In the genomic region with DNA sequence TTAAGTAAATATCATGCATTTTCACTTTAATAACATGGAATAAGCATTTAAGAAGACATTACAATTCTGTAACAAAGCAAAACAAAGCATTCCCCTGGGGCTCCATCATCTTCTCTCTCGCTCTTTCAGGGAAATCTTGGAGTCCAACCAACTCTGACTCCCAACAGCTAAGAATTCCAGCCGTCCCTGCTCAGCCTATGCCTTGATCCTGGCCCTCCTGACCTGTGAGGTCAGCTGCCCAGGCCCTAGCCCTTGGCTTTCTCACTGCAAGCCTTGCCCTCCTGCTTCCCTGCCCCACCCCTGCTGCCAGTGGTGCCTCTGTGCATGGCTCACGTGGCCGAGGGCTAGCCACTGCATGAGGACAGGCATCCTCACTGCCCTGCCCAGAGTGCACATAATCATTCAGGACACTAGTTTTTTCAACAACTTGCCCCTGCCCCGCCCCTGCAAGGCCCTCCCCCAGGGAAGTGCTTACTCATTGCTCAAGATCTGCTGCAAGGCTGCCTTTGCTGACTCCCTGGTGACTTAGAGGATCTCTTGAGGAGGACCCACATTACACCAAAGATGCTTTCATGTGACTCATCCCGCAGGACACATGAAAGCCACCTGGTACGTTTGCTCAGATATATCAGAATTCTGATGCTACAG, we compare ENCODE assay signal across 9 cellular contexts. TPM values are rescaled to one million over a fixed set of nuclear protein-coding genes. Genes with fewer than 3 reads are reported as not detected.
DNase-seq lines count a peak whose midpoint lies in the region; ATAC-seq and TF ChIP-seq lines count a peak whose summit lies in the region.
"Had no signal": no experiment of that assay in that cellular context is flagged by ENCODE, and none has a peak within 500 bp of the region (broad histone marks: within the 10 kb centered on the region; RNA-seq: fewer than 3 reads in every experiment).

No MANE protein-coding gene starts in this region.

- H3K27me3 ChIP-seq in right atrium auricular region (no peaks in the 10 kb centered on the region), right cardiac atrium (ENCODE audit: control insufficient read depth, insufficient read depth) (no peaks in the 10 kb centered on the region), upper lobe of right lung (no peaks in the 10 kb centered on the region), WERI-Rb-1 (ENCODE audit: insufficient read depth, low read depth, severe bottlenecking) (no peaks in the 10 kb centered on the region)

- POLR2A ChIA-PET in activated B cell treated with CpG ODN at 0.5 μM for 24 hours (lab: Charles Lee) = no interaction called here

- WGBS in right cardiac atrium = 65% methylated on average over 7 of the region's 7 CpGs

- H3K27me3 Mint-ChIP-seq in activated B cell treated with CpG ODN at 0.5 μM for 24 hours = no peaks in the 10 kb centered on the region

- H3K36me3 Mint-ChIP-seq in activated B cell treated with CpG ODN at 0.5 μM for 24 hours (ENCODE audit: low read depth) = peaks cover 94% of the 10 kb centered on the region

- H3K4me3 Mint-ChIP-seq in activated B cell treated with CpG ODN at 0.5 μM for 24 hours = no peak overlapping the region

- intact Hi-C loops in Right ventricle myocardium inferior (cut with DNase I) (no loop called here), activated B cell treated with CpG ODN at 0.5 μM for 24 hours (cut with micrococcal nuclease) (no loop called here), right cardiac atrium (cut with DNase I) (no loop called here), upper lobe of right lung (cut with DNase I) (no loop called here)

- H3K36me3 ChIP-seq in right atrium auricular region = peaks cover 85% of the 10 kb centered on the region
- peaks cover 100% of the 10 kb centered on the region for H3K36me3 ChIP-seq in upper lobe of right lung
- H3K36me3 ChIP-seq in WERI-Rb-1 = peaks cover 78% of the 10 kb centered on the region

- peaks cover 2% of the 10 kb centered on the region for H3K9me3 Mint-ChIP-seq in activated B cell treated with CpG ODN at 0.5 μM for 24 hours

- no peak overlapping the region for H3K4me3 ChIP-seq in right atrium auricular region
- no peak overlapping the region for H3K4me3 ChIP-seq in right cardiac atrium (ENCODE audit: low read length)
- no peak overlapping the region for H3K4me3 ChIP-seq in upper lobe of right lung
- H3K4me3 ChIP-seq in WERI-Rb-1 (ENCODE audit: low read depth, low read length) = no peak overlapping the region

- TF ChIP-seq CTCF in right atrium auricular region (IDR thresholded peaks at IDR 0.05) (no peak), activated B cell treated with CpG ODN at 0.5 μM for 24 hours (IDR thresholded peaks at IDR 0.05) (no peak), upper lobe of right lung (IDR thresholded peaks at IDR 0.05) (no peak), WERI-Rb-1 (IDR thresholded peaks at IDR 0.05; ENCODE audit: low read depth, low read length) (no peak)

- peak overlapping the region; percentile 13 for H3K27ac Mint-ChIP-seq in activated B cell treated with CpG ODN at 0.5 μM for 24 hours

- H3K9me3 ChIP-seq in right atrium auricular region (no peaks in the 10 kb centered on the region), right cardiac atrium (ENCODE audit: control insufficient read depth, low read length) (no peaks in the 10 kb centered on the region), upper lobe of right lung (no peaks in the 10 kb centered on the region), WERI-Rb-1 (ENCODE audit: severe bottlenecking) (peaks cover 5% of the 10 kb centered on the region)

- peak; percentile 52 for ATAC-seq in Right ventricle myocardium inferior
- no peak for ATAC-seq in activated B cell treated with CpG ODN at 0.5 μM for 24 hours (ENCODE audit: low read depth)
- peak; percentile 48 to 61 for ATAC-seq in right cardiac atrium
- ATAC-seq in upper lobe of right lung = peak; percentile 60
- ATAC-seq in HG02870 (IDR thresholded peaks at IDR 0.05; ENCODE audit: unreplicated experiment) = no peak

- H3K4me1 ChIP-seq in right atrium auricular region (peaks cover 0 to 8% of the 10 kb centered on the region in 2 donors), right cardiac atrium (ENCODE audit: control insufficient read depth, insufficient read depth, low read length) (peaks cover 3% of the 10 kb centered on the region), upper lobe of right lung (no peaks in the 10 kb centered on the region)

- CTCF ChIA-PET in activated B cell treated with CpG ODN at 0.5 μM for 24 hours (lab: Charles Lee) = interaction anchor here (2.1 kb wide), 1 partner anchor 175 kb away, joined by 7 read pairs; no protein-coding TSS in a partner anchor

- H3K27ac ChIP-seq in right atrium auricular region (peak overlapping the region in 1 of 2 donors; percentile 3), right cardiac atrium (ENCODE audit: low read length) (no peak overlapping the region), upper lobe of right lung (no peak overlapping the region), WERI-Rb-1 (no peak overlapping the region)

- DNase-seq in Right ventricle myocardium inferior (ENCODE audit: missing footprints) (no peak), right atrium auricular region (ENCODE audit: low spot score) (no peak), activated B cell treated with CpG ODN at 0.5 μM for 24 hours (no peak), right cardiac atrium (peak; percentile 10 to 63 (median 57)), upper lobe of right lung (no peak), WERI-Rb-1 (no peak), NCI-H146 (lab: John Stamatoyannopoulos, UW) (no peak)
- DNase-seq: NCI-H2081 treated with DMSO at 0.1 percent for 48 hours had no signal

- peaks cover 6% of the 10 kb centered on the region for H3K4me1 Mint-ChIP-seq in activated B cell treated with CpG ODN at 0.5 μM for 24 hours

RNA-seq across cellular contexts. Expression of a gene that starts 37.6 kb away (rescaled TPM):
- total RNA-seq in Right ventricle myocardium inferior (31.4 TPM), right atrium auricular region (10 to 100 TPM; 23.3 to 25.0 TPM), activated B cell treated with CpG ODN at 0.5 μM for 24 hours (39.3 and 42.5 TPM in 2 replicates), right cardiac atrium (10 to 100 TPM; 14.8 to 29.5 (median 28.3) TPM), upper lobe of right lung (36.2 TPM)
- 12.7 TPM for polyA plus RNA-seq in right cardiac atrium

RNA-seq across cellular contexts. Expression of a gene that starts 50.1 kb away (rescaled TPM):
- total RNA-seq in Right ventricle myocardium inferior (23.5 TPM), right atrium auricular region (10 to 100 TPM in 1 of 2 donors, 1 to 10 TPM in 1; 8.7 to 17.3 TPM), activated B cell treated with CpG ODN at 0.5 μM for 24 hours (16.2 and 20.8 TPM in 2 replicates), right cardiac atrium (10 to 100 TPM in 3 of 4 donors, 1 to 10 TPM in 1; 9.2 to 24.4 (median 22.9) TPM), upper lobe of right lung (18.4 TPM)
- 13.0 TPM for polyA plus RNA-seq in right cardiac atrium

Comparison
In these comparisons a context has a peak if more than half of its experiments do, and no peak if none do; other contexts are left out.
1. DNase-seq: peak in right cardiac atrium (3 of 3); none in Right ventricle myocardium inferior (single experiment), right atrium auricular region (single experiment), activated B cell treated with CpG ODN at 0.5 μM for 24 hours (single experiment), upper lobe of right lung (single experiment), WERI-Rb-1 (single experiment) and NCI-H146 (single experiment).
2. ATAC-seq: peak in Right ventricle myocardium inferior (single experiment), right cardiac atrium (2 of 2) and upper lobe of right lung (single experiment); none in activated B cell treated with CpG ODN at 0.5 μM for 24 hours (single experiment) and HG02870 (single experiment).